12 cellular contexts compared by ENCODE assay signal in the genomic region with DNA sequence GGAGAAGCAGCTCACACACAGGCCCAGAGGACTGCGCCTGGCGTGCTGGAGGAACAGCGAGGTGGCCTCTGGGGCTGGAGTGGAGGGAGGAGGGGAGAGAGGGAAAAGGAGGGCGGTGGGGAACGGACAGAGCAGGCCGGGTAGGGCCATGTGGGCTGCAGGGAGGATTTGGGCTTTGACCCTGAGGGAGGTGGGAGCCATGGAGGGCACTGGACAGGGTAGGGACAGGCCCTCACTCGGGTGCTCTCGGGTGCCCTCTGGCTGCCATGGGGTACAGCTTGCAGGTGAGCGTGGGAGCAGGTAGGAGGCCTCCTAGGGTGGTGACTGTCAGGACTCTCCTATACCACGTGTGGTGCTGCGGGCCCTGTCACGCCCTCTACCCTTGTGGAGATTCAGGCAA. TPM values are rescaled to one million over a fixed set of nuclear protein-coding genes. Genes with fewer than 3 reads are reported as not detected.
DNase-seq lines count a peak whose midpoint lies in the region; ATAC-seq and TF ChIP-seq lines count a peak whose summit lies in the region.
"Had no signal": no experiment of that assay in that cellular context is flagged by ENCODE, and none has a peak within 500 bp of the region (broad histone marks: within the 10 kb centered on the region; RNA-seq: fewer than 3 reads in every experiment).

No MANE protein-coding gene starts in this region.

- H3K9me3 ChIP-seq in WERI-Rb-1 (ENCODE audit: severe bottlenecking): no peaks in the 10 kb centered on the region
- no peaks in the 10 kb centered on the region for H3K9me3 ChIP-seq in naive thymus-derived CD4-positive, alpha-beta T cell (ENCODE audit: control insufficient read depth in 2 of 3, low read length in 3 of 3)
- H3K9me3 ChIP-seq in gastroesophageal sphincter: no peaks in the 10 kb centered on the region

- POLR2A ChIA-PET in naive thymus-derived CD4-positive, alpha-beta T cell (lab: Charles Lee): no interaction called here

- H3K27me3 Mint-ChIP-seq in GM23338 (ENCODE audit: insufficient read depth, low read depth, poor library complexity): no peaks in the 10 kb centered on the region
- H3K27me3 Mint-ChIP-seq in naive thymus-derived CD4-positive, alpha-beta T cell: no peaks in the 10 kb centered on the region
- H3K27me3 Mint-ChIP-seq: stimulated activated naive B cell treated with anti-CD40 and anti-IgM and Interleukin-4, amounts not matched to agents 10 μg/mL and 1 μg/mL and 100 μg/mL, for 72 hours had no signal

- H3K4me1 ChIP-seq in GM23338 (ENCODE audit: insufficient read depth) (no peaks in the 10 kb centered on the region), gastroesophageal sphincter (no peaks in the 10 kb centered on the region)
- no peaks in the 10 kb centered on the region for H3K4me1 ChIP-seq in naive thymus-derived CD4-positive, alpha-beta T cell (ENCODE audit: control insufficient read depth in 2 of 2, insufficient read depth in 2 of 2, low read length in 2 of 2)

- H3K4me3 Mint-ChIP-seq in GM23338: no peak overlapping the region
- H3K4me3 Mint-ChIP-seq in naive thymus-derived CD4-positive, alpha-beta T cell: no peak overlapping the region
- H3K4me3 Mint-ChIP-seq: nephron; stimulated activated naive B cell treated with anti-CD40 and anti-IgM and Interleukin-4, amounts not matched to agents 10 μg/mL and 1 μg/mL and 100 μg/mL, for 72 hours had no signal

- DNase-seq in GM23338 (ENCODE audit: low spot score) (peak; percentile 44), WERI-Rb-1 (peak; percentile 50), GM20000 (ENCODE audit: low spot score) (no peak)
- DNase-seq in naive thymus-derived CD4-positive, alpha-beta T cell: no peak
- DNase-seq: activated T-cell treated with anti-CD3 and anti-CD28 coated beads for 4 hours; NCI-H1694; stimulated activated naive B cell treated with anti-CD40 and anti-IgM and Interleukin-4, amounts not matched to agents 10 μg/mL and 1 μg/mL and 100 μg/mL, for 72 hours had no signal

- peak; percentile 80 for ATAC-seq in GM23338
- ATAC-seq in naive thymus-derived CD4-positive, alpha-beta T cell: peak; percentile 26
- no peak for ATAC-seq in HG02885 (IDR thresholded peaks at IDR 0.05; ENCODE audit: poor library complexity, unreplicated experiment)
- no peak for ATAC-seq in gastroesophageal sphincter

- CTCF ChIA-PET in naive thymus-derived CD4-positive, alpha-beta T cell (lab: Charles Lee): no interaction called here

- H4K20me1 ChIP-seq in GM23338 (replicated peaks; ENCODE audit: insufficient read depth): no peaks in the 10 kb centered on the region; the same call in 1 of the 2 replicates

- intact Hi-C loops in naive thymus-derived CD4-positive, alpha-beta T cell (cut with micrococcal nuclease): no loop called here

- H3K36me3 Mint-ChIP-seq in GM23338 (ENCODE audit: low read depth): peaks cover 28% of the 10 kb centered on the region
- peaks cover 0 to 15% (median 5%) of the 10 kb centered on the region in 5 donors for H3K36me3 Mint-ChIP-seq in naive thymus-derived CD4-positive, alpha-beta T cell

- no peaks in the 10 kb centered on the region for H3K79me2 ChIP-seq in GM23338 (replicated peaks; ENCODE audit: insufficient read depth)

- H3K36me3 ChIP-seq in GM23338 (ENCODE audit: insufficient read depth): peaks cover 14% of the 10 kb centered on the region; the same call in 1 of the 2 replicates
- H3K36me3 ChIP-seq in WERI-Rb-1: peaks cover 61% of the 10 kb centered on the region
- H3K36me3 ChIP-seq in naive thymus-derived CD4-positive, alpha-beta T cell (ENCODE audit: control insufficient read depth in 2 of 3, insufficient read depth in 3 of 3, low read length in 3 of 3): peaks cover 0 to 74% (median 9%) of the 10 kb centered on the region in 3 experiments
- peaks cover 0 to 89% of the 10 kb centered on the region in 2 donors for H3K36me3 ChIP-seq in gastroesophageal sphincter

- 84 to 86% methylated on average over 4 to 7 of the region's 12 CpGs for WGBS in gastroesophageal sphincter (ENCODE audit: low coverage in 1 of 2), 2 donors

- 0 out of 2 replicates have a peak, but pooled peaks cover 7% of the 10 kb centered on the region for H3F3A ChIP-seq in GM23338 (replicated peaks; ENCODE audit: low read depth)

- H3K4me1 Mint-ChIP-seq in GM23338: no peaks in the 10 kb centered on the region
- no peaks in the 10 kb centered on the region for H3K4me1 Mint-ChIP-seq in naive thymus-derived CD4-positive, alpha-beta T cell
- H3K4me1 Mint-ChIP-seq: nephron; stimulated activated naive B cell treated with anti-CD40 and anti-IgM and Interleukin-4, amounts not matched to agents 10 μg/mL and 1 μg/mL and 100 μg/mL, for 72 hours had no signal

- no peaks in the 10 kb centered on the region for H3K9me2 ChIP-seq in GM23338 (ENCODE audit: insufficient read depth)

- no peaks in the 10 kb centered on the region for H3K9me3 Mint-ChIP-seq in GM23338
- no peaks in the 10 kb centered on the region for H3K9me3 Mint-ChIP-seq in naive thymus-derived CD4-positive, alpha-beta T cell
- H3K9me3 Mint-ChIP-seq: nephron; stimulated activated naive B cell treated with anti-CD40 and anti-IgM and Interleukin-4, amounts not matched to agents 10 μg/mL and 1 μg/mL and 100 μg/mL, for 72 hours had no signal

- H3K4me2 ChIP-seq in GM23338: no peak overlapping the region

- no peak overlapping the region for H3K4me3 ChIP-seq in GM23338
- H3K4me3 ChIP-seq in WERI-Rb-1 (ENCODE audit: low read depth, low read length): no peak overlapping the region
- no peak overlapping the region for H3K4me3 ChIP-seq in naive thymus-derived CD4-positive, alpha-beta T cell (ENCODE audit: low read length)
- no peak overlapping the region for H3K4me3 ChIP-seq in gastroesophageal sphincter

- no peak for TF ChIP-seq EP300 in gastroesophageal sphincter (IDR thresholded peaks at IDR 0.05)

- H3K27ac ChIP-seq in GM23338 (ENCODE audit: low read depth): no peak overlapping the region
- H3K27ac ChIP-seq in WERI-Rb-1: no peak overlapping the region
- no peak overlapping the region for H3K27ac ChIP-seq in naive thymus-derived CD4-positive, alpha-beta T cell (ENCODE audit: low read depth, low read length)
- H3K27ac ChIP-seq in gastroesophageal sphincter: no peak overlapping the region

- H3K27ac Mint-ChIP-seq in GM23338: no peak overlapping the region
- H3K27ac Mint-ChIP-seq in naive thymus-derived CD4-positive, alpha-beta T cell: no peak overlapping the region
- H3K27ac Mint-ChIP-seq: nephron; stimulated activated naive B cell treated with anti-CD40 and anti-IgM and Interleukin-4, amounts not matched to agents 10 μg/mL and 1 μg/mL and 100 μg/mL, for 72 hours had no signal

- H2AFZ ChIP-seq in GM23338: no peak overlapping the region

- TF ChIP-seq POLR2A in gastroesophageal sphincter (IDR thresholded peaks at IDR 0.05): no peak

- H3K27me3 ChIP-seq in GM23338 (ENCODE audit: insufficient read depth) (no peaks in the 10 kb centered on the region), WERI-Rb-1 (ENCODE audit: insufficient read depth, low read depth, severe bottlenecking) (no peaks in the 10 kb centered on the region), gastroesophageal sphincter (no peaks in the 10 kb centered on the region)
- no peaks in the 10 kb centered on the region for H3K27me3 ChIP-seq in naive thymus-derived CD4-positive, alpha-beta T cell (ENCODE audit: control insufficient read depth in 2 of 2, insufficient read depth in 2 of 2, low read length in 2 of 2)

- TF ChIP-seq CTCF in GM23338 (conservative IDR thresholded peaks at IDR 0.05; ENCODE audit: low read depth in 2 of 2) (peak; percentile 31 to 65), WERI-Rb-1 (IDR thresholded peaks at IDR 0.05; ENCODE audit: low read depth, low read length) (peak; percentile 61), GM20000 (IDR thresholded peaks at IDR 0.05; ENCODE audit: extremely low read depth, missing control alignments) (no peak), gastroesophageal sphincter (IDR thresholded peaks at IDR 0.05) (peak in 1 of 4 experiments; percentile 18)

TF ChIP-seq in GM23338, 12 proteins besides CTCF, POLR2A, EP300 and RAD21 (continues in another document):
- TF ChIP-seq EZH2 (IDR thresholded peaks at IDR 0.05; ENCODE audit: low read depth, unreplicated experiment): no peak
- TF ChIP-seq ZNF114 (CRISPR knock-in tag; IDR thresholded peaks at IDR 0.05): no peak
- TF ChIP-seq POLR2AphosphoS5 (IDR thresholded peaks at IDR 0.05; ENCODE audit: low read depth): no peak
- TF ChIP-seq ZNF331 (CRISPR knock-in tag; IDR thresholded peaks at IDR 0.05; ENCODE audit: low read depth): no peak
- TF ChIP-seq NANOG (IDR thresholded peaks at IDR 0.05; ENCODE audit: borderline replicate concordance): no peak

RNA-seq across cellular contexts. Expression of a gene that starts 22.8 kb away (rescaled TPM):
- 0.59 and 0.70 TPM in 2 replicates for total RNA-seq in GM23338 (2014; rRNA removed; shearing (Covaris generic))
- polyA plus RNA-seq in GM23338 (2016; fragmentation: Nextera tagmentation; extraction: Ambion mirVana): 0.19 and 0.21 TPM in 2 replicates
- total RNA-seq in naive thymus-derived CD4-positive, alpha-beta T cell: under 1 TPM in 3 of 5 experiments, not detected in 2; 0.11 to 0.24 (median 0.16) TPM
- polyA plus RNA-seq in naive thymus-derived CD4-positive, alpha-beta T cell: under 1 TPM; 0.08 to 0.11 TPM
- total RNA-seq in gastroesophageal sphincter: 100 to 1,000 TPM in 1 of 4 donors, 10 to 100 TPM in 3; 66.0 to 145 (median 87.5) TPM

RNA-seq across cellular contexts. Expression of a gene that starts 23.4 kb away (rescaled TPM):
- total RNA-seq in GM23338 (2014; rRNA removed; shearing (Covaris generic)): 94.6 and 113 TPM in 2 replicates
- polyA plus RNA-seq in GM23338 (2016; fragmentation: Nextera tagmentation; extraction: Ambion mirVana): 64.8 and 72.4 TPM in 2 replicates
- 10 to 100 TPM; 25.9 to 64.6 (median 34.6) TPM for total RNA-seq in naive thymus-derived CD4-positive, alpha-beta T cell
- polyA plus RNA-seq in naive thymus-derived CD4-positive, alpha-beta T cell: 10 to 100 TPM; 14.0 to 31.5 TPM
- 10 to 100 TPM; 33.3 to 49.5 (median 36.2) TPM for total RNA-seq in gastroesophageal sphincter

RNA-seq across cellular contexts. Expression of a gene that starts 37.9 kb away (rescaled TPM):
- 21.6 TPM in 2 replicates for total RNA-seq in GM23338 (2014; rRNA removed; shearing (Covaris generic))
- 19.1 and 20.4 TPM in 2 replicates for polyA plus RNA-seq in GM23338 (2016; fragmentation: Nextera tagmentation; extraction: Ambion mirVana)
- total RNA-seq in naive thymus-derived CD4-positive, alpha-beta T cell: 10 to 100 TPM; 49.2 to 68.6 (median 53.1) TPM
- polyA plus RNA-seq in naive thymus-derived CD4-positive, alpha-beta T cell: 1 to 10 TPM; 5.4 to 7.9 TPM
- 100 to 1,000 TPM in 1 of 4 donors, 10 to 100 TPM in 3; 62.6 to 130 (median 80.6) TPM for total RNA-seq in gastroesophageal sphincter

RNA-seq across cellular contexts. Expression of a gene that starts 39.6 kb away (rescaled TPM):
- total RNA-seq in GM23338 (2014; rRNA removed; shearing (Covaris generic)): 0.47 and 3.5 TPM in 2 replicates
- polyA plus RNA-seq in GM23338 (2016; fragmentation: Nextera tagmentation; extraction: Ambion mirVana): 1.5 and 1.9 TPM in 2 replicates
- 1 to 10 TPM in 3 of 5 experiments, under 1 TPM in 1, not detected in 1; 0.24 to 1.9 (median 1.8) TPM for total RNA-seq in naive thymus-derived CD4-positive, alpha-beta T cell
- under 1 TPM; 0.34 to 0.55 TPM for polyA plus RNA-seq in naive thymus-derived CD4-positive, alpha-beta T cell
- total RNA-seq in gastroesophageal sphincter: 10 to 100 TPM in 2 of 4 donors, 1 to 10 TPM in 1, under 1 TPM in 1; 0.49 to 24.3 (median 11.2) TPM
- total RNA-seq: astrocyte, HT1080 had no signal

RNA-seq across cellular contexts. Expression of a gene that starts 44.4 kb away (rescaled TPM):
- total RNA-seq in GM23338 (2014; rRNA removed; shearing (Covaris generic)): 0.45 and 0.54 TPM in 2 replicates
- polyA plus RNA-seq in GM23338 (2016; fragmentation: Nextera tagmentation; extraction: Ambion mirVana): 0.21 and 0.43 TPM in 2 replicates
- total RNA-seq in naive thymus-derived CD4-positive, alpha-beta T cell: 1 to 10 TPM in 1 of 5 experiments, under 1 TPM in 2, not detected in 2; 0.34 to 1.6 (median 0.66) TPM
- polyA plus RNA-seq in naive thymus-derived CD4-positive, alpha-beta T cell: under 1 TPM in 1 of 2 donors, not detected in 1; 0.06 TPM
- 1 to 10 TPM in 2 of 4 donors, not detected in 2; 2.1 to 8.5 TPM for total RNA-seq in gastroesophageal sphincter
- total RNA-seq: HT1080 had no signal

Comparison
In these comparisons a context has a peak if more than half of its experiments do, and no peak if none do; other contexts are left out.
1. ATAC-seq: peak in GM23338 (single experiment) and naive thymus-derived CD4-positive, alpha-beta T cell (single experiment); none in HG02885 (single experiment) and gastroesophageal sphincter (single experiment).
2. DNase-seq: peak in GM23338 (single experiment) and WERI-Rb-1 (single experiment); none in naive thymus-derived CD4-positive, alpha-beta T cell (0 of 9) and GM20000 (single experiment).
3. RNA of a gene that starts 22.8 kb away (total RNA-seq): 66.0 to 145 TPM in gastroesophageal sphincter; 0.59 to 0.70 TPM in GM23338 and 0.11 to 0.24 TPM in naive thymus-derived CD4-positive, alpha-beta T cell; every median in the first group is over 10 times any median in the second.